ENCODE assay signal across 30 cellular contexts in the genomic region with DNA sequence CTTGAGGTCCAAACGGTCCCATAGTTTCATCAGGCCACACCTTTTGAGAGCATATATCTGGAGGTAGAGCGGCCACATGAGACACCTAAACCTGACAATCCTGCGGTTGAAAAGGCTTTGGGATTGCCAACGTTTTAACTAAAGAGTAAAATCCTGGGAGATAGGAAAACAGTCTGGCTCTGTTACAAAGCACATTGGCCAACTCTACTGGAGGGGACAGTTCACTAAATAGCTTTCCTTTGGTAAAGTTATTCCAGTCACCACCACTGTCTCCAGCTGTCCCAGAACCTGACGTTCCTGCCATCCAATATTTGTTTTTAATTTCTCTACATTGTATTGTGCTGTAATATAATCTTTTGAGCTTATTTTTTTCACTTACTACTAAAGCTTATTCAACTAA.
"Had no signal": no experiment of that assay in that cellular context is flagged by ENCODE, and none has a peak within 500 bp of the region (broad histone marks: within the 10 kb centered on the region; RNA-seq: fewer than 3 reads in every experiment).

No MANE protein-coding gene starts in this region.

- H3K36me3 ChIP-seq: adrenal gland, brain microvascular endothelial cell, breast epithelium had no signal

- H3K4me1 ChIP-seq: breast epithelium had no signal

- H3K9me3 ChIP-seq: adrenal gland, body of pancreas, breast epithelium had no signal

- H3K4me3 ChIP-seq: adrenal gland, body of pancreas, breast epithelium had no signal

- DNase-seq: activated B cell treated with CpG ODN at 0.5 μM for 24 hours; activated CD4-positive, alpha-beta memory T cell treated with anti-CD3 and anti-CD28 coated beads for 36 hours; activated CD4-positive, alpha-beta T cell treated with anti-CD3 and anti-CD28 coated beads for 4 hours; activated CD4-positive, alpha-beta T cell treated with anti-CD3 and anti-CD28 coated beads, Interleukin-2, amount 10 ng/mL, durations not matched to agents 24 days and 14 days; activated CD4-positive, alpha-beta T cell treated with anti-CD3 and anti-CD28 coated beads, Interleukin-2, amount 50 U/mL, for 1 hour; activated CD4-positive, alpha-beta T cell treated with anti-CD3 and anti-CD28 coated beads, Interleukin-2, amount 50 U/mL, for 4 hours; activated CD4-positive, CD25-positive, alpha-beta regulatory T cell treated with anti-CD3 and anti-CD28 coated beads, Interleukin-2, amount 50 U/mL, for 72 hours; activated CD8-positive, alpha-beta memory T cell treated with anti-CD3 and anti-CD28 coated beads, Interleukin-2, amount 50 U/mL, for 4 hours; activated CD8-positive, alpha-beta T cell treated with anti-CD3 and anti-CD28 coated beads for 36 hours; activated effector memory CD4-positive, alpha-beta T cell treated with anti-CD3 and anti-CD28 coated beads, Interleukin-2, amount 50 U/mL, for 16 hours; activated gamma-delta T cell treated with Interleukin-2 at 50 U/mL for 16 hours; activated naive CD4-positive, alpha-beta T cell; activated naive CD4-positive, alpha-beta T cell treated with anti-CD3 and anti-CD28 coated beads, Interleukin-2, amount 50 U/mL, for 16 hours; activated naive CD8-positive, alpha-beta T cell treated with anti-CD3 and anti-CD28 coated beads for 36 hours; activated T-cell treated with anti-CD3 and anti-CD28 coated beads for 4 hours; activated T-cell treated with anti-CD3 and anti-CD28 coated beads, Interleukin-2, amount 50 U/mL, for 1 hour; activated T-cell treated with anti-CD3 and anti-CD28 coated beads, Interleukin-2, amount 50 U/mL, for 4 hours; activated T-cell treated with anti-CD3 and anti-CD28 coated beads, Interleukin-2, amount 50 U/mL, for 72 hours; adrenal gland; amniotic stem cell; aorta; body of pancreas; brain microvascular endothelial cell; central memory CD4-positive, alpha-beta T cell; T-helper 2 cell; T-helper 9 cell had no signal

- H3K27me3 ChIP-seq: adrenal gland, body of pancreas, brain microvascular endothelial cell, breast epithelium had no signal

- FAIRE-seq: astrocyte, TTC549 had no signal

- H3K27ac ChIP-seq: adrenal gland, body of pancreas, brain microvascular endothelial cell, breast epithelium, VCaP had no signal

- ATAC-seq: body of pancreas had no signal
